Comparison of ENCODE assay signal across 10 cellular contexts in the genomic region with DNA sequence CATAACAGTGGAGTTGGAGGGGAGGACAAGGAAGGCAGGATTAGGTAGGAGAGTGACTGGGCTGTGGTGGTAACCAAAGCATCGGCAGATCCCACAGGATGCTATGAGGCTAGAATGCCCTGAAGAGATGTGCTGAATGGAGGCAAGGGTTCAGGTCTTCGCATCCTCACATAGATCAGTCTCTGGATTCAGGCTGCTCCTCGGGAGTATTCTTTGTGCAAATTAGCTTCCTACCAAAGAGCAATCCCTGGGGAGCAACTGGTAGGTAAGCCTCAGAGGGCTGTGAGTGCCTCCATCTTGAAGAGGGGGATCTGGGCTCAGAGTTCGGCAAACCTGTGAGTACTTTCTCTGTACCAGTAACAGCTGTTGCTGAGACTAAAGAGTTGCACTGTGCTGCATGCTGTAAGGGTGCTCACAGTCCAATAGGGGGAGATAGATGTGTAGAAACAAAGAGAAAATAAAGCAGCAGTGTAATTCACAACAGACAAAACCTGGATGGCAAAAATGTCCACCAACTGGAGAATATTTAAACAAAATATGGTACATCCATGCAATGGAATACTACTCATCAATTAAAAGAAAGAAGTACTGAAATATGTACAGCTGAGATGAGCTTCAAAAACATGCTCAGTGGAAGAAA.
DNase-seq lines count a peak whose midpoint lies in the region; ATAC-seq and TF ChIP-seq lines count a peak whose summit lies in the region.
"Had no signal": no experiment of that assay in that cellular context is flagged by ENCODE, and none has a peak within 500 bp of the region (broad histone marks: within the 10 kb centered on the region; RNA-seq: fewer than 3 reads in every experiment).

No MANE protein-coding gene starts in this region.

- no peaks in the 10 kb centered on the region for H3K9me3 Mint-ChIP-seq in MCF 10A (ENCODE audit: unreplicated experiment)
- H3K9me3 Mint-ChIP-seq in CD4-positive, alpha-beta memory T cell, result peaks cover 0 to 7% (median 4%) of the 10 kb centered on the region in 8 donors

- H3K27me3 Mint-ChIP-seq in MCF 10A (ENCODE audit: insufficient read depth, unreplicated experiment), result peaks cover 19% of the 10 kb centered on the region
- H3K27me3 Mint-ChIP-seq in CD4-positive, alpha-beta memory T cell, result no peaks in the 10 kb centered on the region
- H3K27me3 Mint-ChIP-seq: dendritic cell treated with granulocyte-macrophage colony-stimulating factor and Interleukin-4, amounts not matched to agents 40 ng/mL and 50 ng/mL, for 4 days had no signal

- WGBS in thyroid gland, 2 donors, result 85 to 92% methylated on average over 4 of the region's 4 CpGs
- 90 to 93% (median 91%) methylated on average over 4 of the region's 4 CpGs for WGBS in ovary, 3 donors

- TF ChIP-seq CTCF in MCF 10A (IDR thresholded peaks at IDR 0.05; ENCODE audit: unreplicated experiment) (peak; percentile 31), breast epithelium (IDR thresholded peaks at IDR 0.05) (peak in 1 of 3 donors; percentile 8), epithelial cell of proximal tubule (conservative IDR thresholded peaks at IDR 0.05; ENCODE audit: low read depth, low read length) (peak; percentile 88), thyroid gland (IDR thresholded peaks at IDR 0.05) (peak in 4 of 6 experiments; percentile 30 to 62 (median 53)), ovary (IDR thresholded peaks at IDR 0.05) (no peak)

- no peak for ATAC-seq in HG03457 (IDR thresholded peaks at IDR 0.05; ENCODE audit: unreplicated experiment)

- no peak overlapping the region for H3K4me3 Mint-ChIP-seq in MCF 10A (ENCODE audit: unreplicated experiment)
- H3K4me3 Mint-ChIP-seq in CD4-positive, alpha-beta memory T cell, result no peak overlapping the region
- H3K4me3 Mint-ChIP-seq: dendritic cell treated with granulocyte-macrophage colony-stimulating factor and Interleukin-4, amounts not matched to agents 40 ng/mL and 50 ng/mL, for 4 days had no signal

- intact Hi-C loops in MCF 10A (cut with micrococcal nuclease) (loop anchor here (1.0 kb wide), 2 partner anchors 219 to 918 kb away; no protein-coding TSS in a partner anchor), breast epithelium (cut with DNase I; ENCODE audit: low total_unique reads) (no loop called here), thyroid gland (cut with DNase I) (no loop called here), ovary (cut with DNase I) (no loop called here)
- intact Hi-C loops in CD4-positive, alpha-beta memory T cell (cut with micrococcal nuclease), result no loop called here

- H3K9me3 ChIP-seq in breast epithelium (no peaks in the 10 kb centered on the region), thyroid gland (no peaks in the 10 kb centered on the region), ovary (no peaks in the 10 kb centered on the region)
- no peaks in the 10 kb centered on the region for H3K9me3 ChIP-seq in CD4-positive, alpha-beta memory T cell (ENCODE audit: control insufficient read depth in 1 of 2, low read length in 2 of 2)

- H3K4me1 Mint-ChIP-seq in MCF 10A (ENCODE audit: insufficient read depth, unreplicated experiment), result no peaks in the 10 kb centered on the region
- H3K4me1 Mint-ChIP-seq in CD4-positive, alpha-beta memory T cell, result no peaks in the 10 kb centered on the region

- H3K4me1 ChIP-seq in breast epithelium, result no peaks in the 10 kb centered on the region
- H3K4me1 ChIP-seq in thyroid gland, result peaks cover 6% of the 10 kb centered on the region in 2 donors
- no peaks in the 10 kb centered on the region for H3K4me1 ChIP-seq in ovary (ENCODE audit: insufficient read depth)
- no peaks in the 10 kb centered on the region for H3K4me1 ChIP-seq in CD4-positive, alpha-beta memory T cell (ENCODE audit: insufficient read depth, low read length)

- no peak overlapping the region for H3K4me3 ChIP-seq in breast epithelium
- no peak overlapping the region for H3K4me3 ChIP-seq in epithelial cell of proximal tubule (ENCODE audit: low read depth, low read length)
- no peak overlapping the region for H3K4me3 ChIP-seq in thyroid gland (replicated peaks in 1 of 3)
- H3K4me3 ChIP-seq in ovary, result no peak overlapping the region
- H3K4me3 ChIP-seq in CD4-positive, alpha-beta memory T cell (ENCODE audit: low read length in 2 of 2), result no peak overlapping the region

- no TSS peak for BruUV-seq in MCF 10A (replicated peaks; lab: Mats Ljungman, UMichigan)

- no peak for TF ChIP-seq EP300 in ovary (IDR thresholded peaks at IDR 0.05)

- H3K36me3 Mint-ChIP-seq in MCF 10A (ENCODE audit: insufficient read depth, unreplicated experiment), result no peaks in the 10 kb centered on the region
- no peaks in the 10 kb centered on the region for H3K36me3 Mint-ChIP-seq in CD4-positive, alpha-beta memory T cell

- CTCF ChIA-PET in MCF 10A (lab: Yijun Ruan, JAX), result interaction anchor here (0.5 to 3.1 kb wide), 22 partner anchors 9 to 919 kb away, joined by 3 to 23 read pairs (median 3); no protein-coding TSS in a partner anchor
- CTCF ChIA-PET in CD4-positive, alpha-beta memory T cell (lab: Charles Lee; ENCODE audit: partially characterized antibody), result interaction anchor here (1.8 kb wide), 1 partner anchor 10 kb away, joined by 6 read pairs; no protein-coding TSS in a partner anchor

- no peaks in the 10 kb centered on the region for H3K36me3 ChIP-seq in breast epithelium
- H3K36me3 ChIP-seq in thyroid gland, result no peaks in the 10 kb centered on the region
- H3K36me3 ChIP-seq in ovary, result no peaks in the 10 kb centered on the region
- no peaks in the 10 kb centered on the region for H3K36me3 ChIP-seq in CD4-positive, alpha-beta memory T cell (ENCODE audit: insufficient read depth, low read length)

- no peaks in the 10 kb centered on the region for H3K27me3 ChIP-seq in breast epithelium
- no peaks in the 10 kb centered on the region for H3K27me3 ChIP-seq in thyroid gland
- no peaks in the 10 kb centered on the region for H3K27me3 ChIP-seq in ovary
- H3K27me3 ChIP-seq in CD4-positive, alpha-beta memory T cell (ENCODE audit: insufficient read depth, low read length), result no peaks in the 10 kb centered on the region

- no peak overlapping the region for H3K27ac Mint-ChIP-seq in MCF 10A (ENCODE audit: low read depth, unreplicated experiment)
- H3K27ac Mint-ChIP-seq in CD4-positive, alpha-beta memory T cell, result no peak overlapping the region
- H3K27ac Mint-ChIP-seq: dendritic cell treated with granulocyte-macrophage colony-stimulating factor and Interleukin-4, amounts not matched to agents 40 ng/mL and 50 ng/mL, for 4 days had no signal

- no peak overlapping the region for H3K27ac ChIP-seq in breast epithelium
- no peak overlapping the region for H3K27ac ChIP-seq in thyroid gland
- H3K27ac ChIP-seq in ovary, result no peak overlapping the region
- H3K27ac ChIP-seq in CD4-positive, alpha-beta memory T cell (ENCODE audit: low read depth, low read length), result no peak overlapping the region
- H3K27ac ChIP-seq: KMS-11 had no signal

- TF ChIP-seq POLR2A in breast epithelium (IDR thresholded peaks at IDR 0.05) (no peak), thyroid gland (IDR thresholded peaks at IDR 0.05) (no peak), ovary (IDR thresholded peaks at IDR 0.05) (no peak)

- POLR2A ChIA-PET in MCF 10A (lab: Yijun Ruan, JAX), result no interaction called here
- POLR2A ChIA-PET in CD4-positive, alpha-beta memory T cell (lab: Charles Lee; ENCODE audit: partially characterized antibody), result no interaction called here

- DNase-seq in MCF 10A (ENCODE audit: unreplicated experiment) (peak; percentile 35), breast epithelium (ENCODE audit: low spot score in 2 of 2) (no peak), NCI-H526 treated with DMSO at 0.1 percent for 48 hours (lab: John Stamatoyannopoulos, UW) (peak; percentile 49), epithelial cell of proximal tubule (ENCODE audit: low read depth) (no peak), thyroid gland (no peak), ovary (no peak)
- DNase-seq in CD4-positive, alpha-beta memory T cell, result no peak

Comparison
In these comparisons a context has a peak if more than half of its experiments do, and no peak if none do; other contexts are left out.
1. DNase-seq: peak in MCF 10A (single experiment) and NCI-H526 treated with DMSO at 0.1 percent for 48 hours (single experiment); none in breast epithelium (0 of 2), epithelial cell of proximal tubule (single experiment), thyroid gland (0 of 2), ovary (0 of 5) and CD4-positive, alpha-beta memory T cell (0 of 5).
2. CTCF ChIP-seq: peak in MCF 10A (single experiment), epithelial cell of proximal tubule (single experiment) and thyroid gland (4 of 6); none in ovary (0 of 3).